Comparison of ENCODE assay signal across 28 cellular contexts in the genomic region with DNA sequence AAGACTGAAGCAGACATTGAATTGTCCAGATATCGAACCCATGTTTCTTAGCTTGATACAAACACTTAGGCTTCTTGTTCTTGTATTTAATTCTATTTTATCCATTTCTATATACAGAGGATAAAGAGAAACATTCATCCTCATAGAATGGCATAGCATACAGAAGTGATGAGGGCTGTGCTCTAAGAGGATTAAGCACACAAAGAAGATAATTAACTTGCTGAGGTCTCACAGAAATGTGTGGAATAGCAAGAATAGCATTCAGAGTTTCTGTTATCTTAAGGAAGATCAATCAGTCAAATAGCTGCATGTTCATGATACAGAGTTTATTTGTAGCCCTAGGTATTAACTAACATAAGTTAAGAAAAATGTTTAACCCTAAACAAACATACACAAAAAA. TPM values are rescaled to one million over a fixed set of nuclear protein-coding genes. Genes with fewer than 3 reads are reported as not detected.
A peak's percentile ranks its signal among the peaks of the same experiment; 100 is the strongest.
DNase-seq lines count a peak whose midpoint lies in the region; ATAC-seq, FAIRE-seq and TF ChIP-seq lines count a peak whose summit lies in the region.
"Had no signal": no experiment of that assay in that cellular context is flagged by ENCODE, and none has a peak within 500 bp of the region (broad histone marks: within the 10 kb centered on the region; RNA-seq: fewer than 3 reads in every experiment).

No MANE protein-coding gene starts in this region.

- DNase-seq in D341Med (ENCODE audit: low spot score) (peak; percentile 45), NCI-H82 treated with DMSO at 0.1 percent for 48 hours (lab: John Stamatoyannopoulos, UW; ENCODE audit: unreplicated experiment) (peak; percentile 80), kidney tubule cell (ENCODE audit: low spot score) (peak; percentile 47), retinal pigment epithelial cell (ENCODE audit: low read depth) (peak; percentile 66), nucleus accumbens (lab: John Stamatoyannopoulos, UW) (no peak), H54 (ENCODE audit: insufficient read length, low spot score) (no peak), ureter (ENCODE audit: low spot score) (no peak)
- DNase-seq: activated B cell treated with CpG ODN at 0.5 μM for 24 hours; activated CD4-positive, alpha-beta T cell treated with anti-CD3 and anti-CD28 coated beads, Interleukin-2, amount 10 ng/mL, durations not matched to agents 7 days and 5 days; activated effector memory CD4-positive, alpha-beta T cell treated with anti-CD3 and anti-CD28 coated beads, Interleukin-2, amount 50 U/mL, for 16 hours; aorta; C1 segment of cervical spinal cord; cortex of kidney; effector memory CD4-positive, alpha-beta T cell; hypothalamus; left colon; MV-4-11; NCI-H1436 treated with DMSO at 0.1 percent for 48 hours; NCI-H2081 treated with DMSO at 0.1 percent for 48 hours; NCI-H510A; right lobe of liver; SK-N-SH; stimulated activated CD4-positive, alpha-beta T cell treated with anti-CD3 and anti-CD28 coated beads, Interleukin-4, amount 100 ng/mL, for 1 hour; transverse colon had no signal

- no peak for TF ChIP-seq CTCF in retinal pigment epithelial cell (conservative IDR thresholded peaks at IDR 0.05; ENCODE audit: low read depth, low read length)

- no peak overlapping the region for H3K4me3 ChIP-seq in retinal pigment epithelial cell (ENCODE audit: low read length)
- H3K4me3 ChIP-seq: GM12878, right lobe of liver, transverse colon had no signal

- H3K9me3 Mint-ChIP-seq in activated T-helper 17 cell treated with anti-CD3 and anti-CD28 coated beads, Interleukin-2, amount 50 U/mL, for 72 hours = no peaks in the 10 kb centered on the region
- H3K9me3 Mint-ChIP-seq: activated B cell treated with CpG ODN at 0.5 μM for 24 hours; activated CD4-positive, alpha-beta T cell treated with anti-CD3 and anti-CD28 coated beads, Interleukin-2, amount 10 ng/mL, durations not matched to agents 7 days and 5 days had no signal

- no peak for TF ChIP-seq POLR2A in H54 (IDR thresholded peaks at IDR 0.05; ENCODE audit: low read depth, low read length)

- H3K27me3 Mint-ChIP-seq in activated T-helper 17 cell treated with anti-CD3 and anti-CD28 coated beads, Interleukin-2, amount 50 U/mL, for 72 hours = peaks cover 7% of the 10 kb centered on the region
- H3K27me3 Mint-ChIP-seq: activated B cell treated with CpG ODN at 0.5 μM for 24 hours had no signal

- FAIRE-seq in H54 (lab: Jason Lieb, UNC) = no peak
- FAIRE-seq: GM12878 had no signal

- ATAC-seq in activated T-helper 17 cell treated with anti-CD3 and anti-CD28 coated beads, Interleukin-2, amount 50 U/mL, for 72 hours (replicated peaks) = no peak
- ATAC-seq: GM12878, left colon, Right ventricle myocardium inferior had no signal

- H3K4me1 Mint-ChIP-seq in activated T-helper 17 cell treated with anti-CD3 and anti-CD28 coated beads, Interleukin-2, amount 50 U/mL, for 72 hours = no peaks in the 10 kb centered on the region
- H3K4me1 Mint-ChIP-seq: activated B cell treated with CpG ODN at 0.5 μM for 24 hours; activated CD4-positive, alpha-beta T cell treated with anti-CD3 and anti-CD28 coated beads, Interleukin-2, amount 10 ng/mL, durations not matched to agents 7 days and 5 days had no signal

- H3K36me3 Mint-ChIP-seq in activated T-helper 17 cell treated with anti-CD3 and anti-CD28 coated beads, Interleukin-2, amount 50 U/mL, for 72 hours (ENCODE audit: low read depth) = no peaks in the 10 kb centered on the region
- H3K36me3 Mint-ChIP-seq: activated naive CD8-positive, alpha-beta T cell had no signal

- no peak overlapping the region for H3K4me3 Mint-ChIP-seq in activated T-helper 17 cell treated with anti-CD3 and anti-CD28 coated beads, Interleukin-2, amount 50 U/mL, for 72 hours
- H3K4me3 Mint-ChIP-seq: activated B cell treated with CpG ODN at 0.5 μM for 24 hours; activated CD4-positive, alpha-beta T cell treated with anti-CD3 and anti-CD28 coated beads, Interleukin-2, amount 10 ng/mL, durations not matched to agents 7 days and 5 days; activated naive CD8-positive, alpha-beta T cell had no signal

- H3K27ac Mint-ChIP-seq in activated T-helper 17 cell treated with anti-CD3 and anti-CD28 coated beads, Interleukin-2, amount 50 U/mL, for 72 hours = no peak overlapping the region
- H3K27ac Mint-ChIP-seq: activated B cell treated with CpG ODN at 0.5 μM for 24 hours; activated CD4-positive, alpha-beta T cell treated with anti-CD3 and anti-CD28 coated beads, Interleukin-2, amount 10 ng/mL, durations not matched to agents 7 days and 5 days; activated naive CD8-positive, alpha-beta T cell had no signal

RNA-seq across cellular contexts. Expression of a gene that starts 27.3 kb away (rescaled TPM):
- 79.8 TPM for total RNA-seq in ureter
- total RNA-seq in activated T-helper 17 cell treated with anti-CD3 and anti-CD28 coated beads, Interleukin-2, amount 50 U/mL, for 72 hours = 100 to 1,000 TPM in 1 of 2 donors, 10 to 100 TPM in 1; 62.4 to 131 TPM

RNA-seq across cellular contexts. Expression of a gene that starts 56.2 kb away (rescaled TPM):
- 23.1 TPM for total RNA-seq in ureter
- 10 to 100 TPM; 19.2 to 26.1 TPM for total RNA-seq in activated T-helper 17 cell treated with anti-CD3 and anti-CD28 coated beads, Interleukin-2, amount 50 U/mL, for 72 hours

Comparison
In these comparisons a context has a peak if more than half of its experiments do, and no peak if none do; other contexts are left out.
1. DNase-seq: peak in D341Med (single experiment), NCI-H82 treated with DMSO at 0.1 percent for 48 hours (single experiment), kidney tubule cell (single experiment) and retinal pigment epithelial cell (single experiment); none in nucleus accumbens (0 of 56), H54 (single experiment) and ureter (single experiment).